Comparison of ENCODE assay signal across 23 cellular contexts in genomic region chr3:70992557-70992956, GRCh38.
DNase-seq lines count a peak whose midpoint lies in the region; ATAC-seq and TF ChIP-seq lines count a peak whose summit lies in the region.
"Had no signal": no experiment of that assay in that cellular context is flagged by ENCODE, and none has a peak within 500 bp of the region (broad histone marks: within the 10 kb centered on the region; RNA-seq: fewer than 3 reads in every experiment).

No MANE protein-coding gene starts in this region.

- no peak overlapping the region for H3K4me3 ChIP-seq in CD4-positive, CD25-positive, alpha-beta regulatory T cell (ENCODE audit: low read depth, low read length)
- no peak overlapping the region for H3K4me3 ChIP-seq in esophagus squamous epithelium
- no peak overlapping the region for H3K4me3 ChIP-seq in retinal pigment epithelial cell (ENCODE audit: low read length)
- H3K4me3 ChIP-seq in lower lobe of right lung: no peak overlapping the region
- H3K4me3 ChIP-seq in stomach: no peak overlapping the region
- H3K4me3 ChIP-seq: hepatocyte, spleen had no signal

- peaks cover 31% of the 10 kb centered on the region for H3K4me1 ChIP-seq in CD4-positive, CD25-positive, alpha-beta regulatory T cell (ENCODE audit: control insufficient read depth, insufficient read depth, low read length, poor library complexity, severe bottlenecking)
- H3K4me1 ChIP-seq in esophagus squamous epithelium (peaks cover 0 to 40% (median 7%) of the 10 kb centered on the region in 3 donors), lower lobe of right lung (peaks cover 14% of the 10 kb centered on the region), stomach (peaks cover 6 to 60% (median 29%) of the 10 kb centered on the region in 4 donors)

- no peak for TF ChIP-seq POLR2A in esophagus squamous epithelium (IDR thresholded peaks at IDR 0.05)
- no peak for TF ChIP-seq POLR2A in stomach (IDR thresholded peaks at IDR 0.05)

- TF ChIP-seq EP300 in stomach (IDR thresholded peaks at IDR 0.05): no peak

- H3K27me3 Mint-ChIP-seq in CD4-positive, CD25-positive, alpha-beta regulatory T cell: no peaks in the 10 kb centered on the region
- no peaks in the 10 kb centered on the region for H3K27me3 Mint-ChIP-seq in activated CD4-positive, alpha-beta T cell treated with anti-CD3 and anti-CD28 coated beads, Interleukin-2, amount 10 ng/mL, durations not matched to agents 7 days and 5 days
- H3K27me3 Mint-ChIP-seq: activated naive CD8-positive, alpha-beta T cell treated with anti-CD3 and anti-CD28 coated beads, Interleukin-2, amount 10 ng/mL, durations not matched to agents 7 days and 5 days; progenitor cell of endocrine pancreas had no signal

- peak overlapping the region in 2 of 3 donors; percentile 8 to 95 for H3K27ac Mint-ChIP-seq in CD4-positive, CD25-positive, alpha-beta regulatory T cell
- no peak overlapping the region for H3K27ac Mint-ChIP-seq in activated CD4-positive, alpha-beta T cell treated with anti-CD3 and anti-CD28 coated beads, Interleukin-2, amount 10 ng/mL, durations not matched to agents 7 days and 5 days

- H3K27me3 ChIP-seq in CD4-positive, CD25-positive, alpha-beta regulatory T cell (ENCODE audit: control insufficient read depth, insufficient read depth, low read length): no peaks in the 10 kb centered on the region
- no peaks in the 10 kb centered on the region for H3K27me3 ChIP-seq in esophagus squamous epithelium
- H3K27me3 ChIP-seq in lower lobe of right lung (ENCODE audit: low read depth): no peaks in the 10 kb centered on the region
- no peaks in the 10 kb centered on the region for H3K27me3 ChIP-seq in stomach
- H3K27me3 ChIP-seq: hepatocyte, spleen had no signal

- H3K4me1 Mint-ChIP-seq in CD4-positive, CD25-positive, alpha-beta regulatory T cell: peaks cover 22 to 76% (median 50%) of the 10 kb centered on the region in 4 donors
- peaks cover 32% of the 10 kb centered on the region for H3K4me1 Mint-ChIP-seq in activated CD4-positive, alpha-beta T cell treated with anti-CD3 and anti-CD28 coated beads, Interleukin-2, amount 10 ng/mL, durations not matched to agents 7 days and 5 days

- CTCF ChIA-PET in activated CD4-positive, alpha-beta T cell treated with anti-CD3 and anti-CD28 coated beads, Interleukin-2, amount 10 ng/mL, durations not matched to agents 7 days and 5 days (lab: Charles Lee): no interaction called here

- 81 to 84% methylated on average over 8 of the region's 8 CpGs for WGBS in esophagus squamous epithelium, 2 donors
- 80 to 93% (median 91%) methylated on average over 8 of the region's 8 CpGs for WGBS in stomach, 5 donors

- no peak overlapping the region for H3K27ac ChIP-seq in CD4-positive, CD25-positive, alpha-beta regulatory T cell (ENCODE audit: insufficient read depth, low read length, poor library complexity, severe bottlenecking)
- peak overlapping the region; percentile 39 to 94 (median 70) for H3K27ac ChIP-seq in esophagus squamous epithelium
- no peak overlapping the region for H3K27ac ChIP-seq in lower lobe of right lung
- peak overlapping the region in 1 of 5 donors; percentile 54 for H3K27ac ChIP-seq in stomach
- H3K27ac ChIP-seq: hepatocyte had no signal

- peaks cover 62% of the 10 kb centered on the region for H3K36me3 ChIP-seq in CD4-positive, CD25-positive, alpha-beta regulatory T cell (ENCODE audit: control insufficient read depth, insufficient read depth, low read length)
- H3K36me3 ChIP-seq in esophagus squamous epithelium (peaks cover 0 to 57% (median 0%) of the 10 kb centered on the region in 3 donors), lower lobe of right lung (peaks cover 53% of the 10 kb centered on the region), stomach (peaks cover 9 to 65% (median 46%) of the 10 kb centered on the region in 4 donors)

- DNase-seq in CD4-positive, CD25-positive, alpha-beta regulatory T cell: no peak
- DNase-seq in LHCN-M2 (ENCODE audit: low read depth): peak; percentile 5
- DNase-seq in esophagus squamous epithelium (lab: John Stamatoyannopoulos, UW): no peak
- DNase-seq in retinal pigment epithelial cell (ENCODE audit: low read depth): peak; percentile 44
- no peak for DNase-seq in lower lobe of right lung
- DNase-seq in activated CD4-positive, alpha-beta T cell treated with anti-CD3 and anti-CD28 coated beads, Interleukin-2, amount 10 ng/mL, durations not matched to agents 7 days and 5 days: no peak
- no peak for DNase-seq in stomach
- DNase-seq: activated CD4-positive, alpha-beta T cell treated with anti-CD3 and anti-CD28 coated beads, Interleukin-2, amount 50 U/mL, for 48 hours; activated naive CD8-positive, alpha-beta T cell treated with anti-CD3 and anti-CD28 coated beads, Interleukin-2, amount 10 ng/mL, durations not matched to agents 7 days and 5 days; activated T-cell treated with anti-CD3 and anti-CD28 coated beads, Interleukin-2, amount 50 U/mL, for 1 hour; COR-L47; dermis blood vessel endothelial cell; H7; islet precursor cell; NCI-H1417 treated with DMSO at 0.1 percent for 48 hours; NCI-H748 treated with DMSO at 0.1 percent for 48 hours; OCI-M1; Right ventricle myocardium superior; spleen had no signal

- intact Hi-C loops in esophagus squamous epithelium (cut with DNase I): no loop called here
- intact Hi-C loops in lower lobe of right lung (cut with DNase I): no loop called here
- intact Hi-C loops in stomach (cut with DNase I; ENCODE audit: low total_unique reads): no loop called here

- peak overlapping the region in 1 of 4 donors; percentile 56 for H3K4me3 Mint-ChIP-seq in CD4-positive, CD25-positive, alpha-beta regulatory T cell
- H3K4me3 Mint-ChIP-seq in activated CD4-positive, alpha-beta T cell treated with anti-CD3 and anti-CD28 coated beads, Interleukin-2, amount 10 ng/mL, durations not matched to agents 7 days and 5 days: no peak overlapping the region
- H3K4me3 Mint-ChIP-seq: activated naive CD8-positive, alpha-beta T cell treated with anti-CD3 and anti-CD28 coated beads, Interleukin-2, amount 10 ng/mL, durations not matched to agents 7 days and 5 days; nephron had no signal

- no peaks in the 10 kb centered on the region for H3K9me3 ChIP-seq in CD4-positive, CD25-positive, alpha-beta regulatory T cell (ENCODE audit: control insufficient read depth in 2 of 2, low read length in 2 of 2)
- H3K9me3 ChIP-seq in esophagus squamous epithelium (no peaks in the 10 kb centered on the region), lower lobe of right lung (no peaks in the 10 kb centered on the region), stomach (no peaks in the 10 kb centered on the region)
- H3K9me3 ChIP-seq: spleen had no signal

- POLR2A ChIA-PET in activated CD4-positive, alpha-beta T cell treated with anti-CD3 and anti-CD28 coated beads, Interleukin-2, amount 10 ng/mL, durations not matched to agents 7 days and 5 days (lab: Charles Lee): no interaction called here

- no peak for TF ChIP-seq CTCF in esophagus squamous epithelium (IDR thresholded peaks at IDR 0.05)
- TF ChIP-seq CTCF in retinal pigment epithelial cell (conservative IDR thresholded peaks at IDR 0.05; ENCODE audit: low read depth, low read length): no peak
- TF ChIP-seq CTCF in lower lobe of right lung (IDR thresholded peaks at IDR 0.05): no peak
- TF ChIP-seq CTCF in stomach (IDR thresholded peaks at IDR 0.05): no peak

- ATAC-seq in CD4-positive, CD25-positive, alpha-beta regulatory T cell (ENCODE audit: low read depth in 2 of 2): no peak
- ATAC-seq in lower lobe of right lung (no peak), GM19397 (IDR thresholded peaks at IDR 0.05; ENCODE audit: unreplicated experiment) (no peak)

- peaks cover 58% of the 10 kb centered on the region for H3K36me3 Mint-ChIP-seq in CD4-positive, CD25-positive, alpha-beta regulatory T cell
- peaks cover 79% of the 10 kb centered on the region for H3K36me3 Mint-ChIP-seq in activated CD4-positive, alpha-beta T cell treated with anti-CD3 and anti-CD28 coated beads, Interleukin-2, amount 10 ng/mL, durations not matched to agents 7 days and 5 days (ENCODE audit: low read depth)

- H3K9me3 Mint-ChIP-seq in CD4-positive, CD25-positive, alpha-beta regulatory T cell: no peaks in the 10 kb centered on the region
- H3K9me3 Mint-ChIP-seq in activated CD4-positive, alpha-beta T cell treated with anti-CD3 and anti-CD28 coated beads, Interleukin-2, amount 10 ng/mL, durations not matched to agents 7 days and 5 days: peaks cover 4% of the 10 kb centered on the region
- H3K9me3 Mint-ChIP-seq: activated naive CD8-positive, alpha-beta T cell treated with anti-CD3 and anti-CD28 coated beads, Interleukin-2, amount 10 ng/mL, durations not matched to agents 7 days and 5 days; nephron had no signal

Comparison
In these comparisons a context has a peak if more than half of its experiments do, and no peak if none do; other contexts are left out.
1. DNase-seq: peak in LHCN-M2 (single experiment) and retinal pigment epithelial cell (single experiment); none in CD4-positive, CD25-positive, alpha-beta regulatory T cell (0 of 3), esophagus squamous epithelium (single experiment), lower lobe of right lung (single experiment), activated CD4-positive, alpha-beta T cell treated with anti-CD3 and anti-CD28 coated beads, Interleukin-2, amount 10 ng/mL, durations not matched to agents 7 days and 5 days (single experiment) and stomach (single experiment).
2. H3K27ac ChIP-seq: peak in esophagus squamous epithelium (4 of 4); none in CD4-positive, CD25-positive, alpha-beta regulatory T cell (single experiment) and lower lobe of right lung (single experiment).